Comparison of ENCODE assay signal across 18 cellular contexts in genomic region chr5:125870271-125870670, GRCh38.
DNase-seq lines count a peak whose midpoint lies in the region; ATAC-seq and TF ChIP-seq lines count a peak whose summit lies in the region.
"Had no signal": no experiment of that assay in that cellular context is flagged by ENCODE, and none has a peak within 500 bp of the region (broad histone marks: within the 10 kb centered on the region; RNA-seq: fewer than 3 reads in every experiment).

No MANE protein-coding gene starts in this region.

- no peak overlapping the region for H3K4me3 ChIP-seq in AG10803 (ENCODE audit: low read length)
- H3K4me3 ChIP-seq: colonic mucosa had no signal

- no peaks in the 10 kb centered on the region for H3K27me3 Mint-ChIP-seq in glutamatergic neuron (ENCODE audit: unreplicated experiment)
- H3K27me3 Mint-ChIP-seq: IgD-negative memory B cell; stimulated activated naive CD8-positive, alpha-beta T cell treated with anti-CD3 and anti-CD28 coated beads, Interleukin-15, Interleukin-2, amounts not matched to agents 100 ng/mL and 50 ng/mL, for 24 hours had no signal

- DNase-seq in AG10803 (ENCODE audit: low read depth) (peak; percentile 25), HCEC 1CT (peak; percentile 69), glutamatergic neuron (no peak), KBM-7 (no peak), NCI-H526 (lab: John Stamatoyannopoulos, UW) (no peak), COR-L47 (lab: John Stamatoyannopoulos, UW) (no peak)
- DNase-seq in activated effector memory CD4-positive, alpha-beta T cell treated with anti-CD3 and anti-CD28 coated beads, Interleukin-2, amount 50 U/mL, for 16 hours = no peak
- DNase-seq: ACHN; activated CD4-positive, CD25-positive, alpha-beta regulatory T cell treated with anti-CD3 and anti-CD28 coated beads, Interleukin-2, amount 50 U/mL, for 72 hours; activated CD8-positive, alpha-beta memory T cell treated with anti-CD3 and anti-CD28 coated beads, Interleukin-2, amount 50 U/mL, for 4 hours; activated naive CD4-positive, alpha-beta T cell; colonic mucosa; kidney glomerular epithelial cell; Right ventricle myocardium superior had no signal

- TF ChIP-seq CTCF in AG10803 (conservative IDR thresholded peaks at IDR 0.05; ENCODE audit: low read length) (no peak), glutamatergic neuron (IDR thresholded peaks at IDR 0.05; ENCODE audit: partially characterized antibody, unreplicated experiment) (no peak)

- H3K27ac Mint-ChIP-seq in glutamatergic neuron (ENCODE audit: unreplicated experiment) = peak overlapping the region; percentile 65
- H3K27ac Mint-ChIP-seq: IgD-negative memory B cell; stimulated activated naive CD8-positive, alpha-beta T cell treated with anti-CD3 and anti-CD28 coated beads, Interleukin-15, Interleukin-2, amounts not matched to agents 100 ng/mL and 50 ng/mL, for 24 hours had no signal

- peak; percentile 95 for ATAC-seq in SK-N-SH treated with all-trans-retinoic acid at 6 μM for 48 hours

- in situ Hi-C loops in KBM-7 (cut with MboI; ENCODE audit: low pct_unique_long_range_greater_than_20kb, low sequenced_read_pairs) = no loop called here

- peak overlapping the region; percentile 2 for H3K4me3 Mint-ChIP-seq in glutamatergic neuron (ENCODE audit: unreplicated experiment)
- H3K4me3 Mint-ChIP-seq: IgD-negative memory B cell; neural crest cell; stimulated activated naive CD8-positive, alpha-beta T cell treated with anti-CD3 and anti-CD28 coated beads, Interleukin-15, Interleukin-2, amounts not matched to agents 100 ng/mL and 50 ng/mL, for 24 hours had no signal

- H3K36me3 Mint-ChIP-seq in glutamatergic neuron (ENCODE audit: unreplicated experiment) = no peaks in the 10 kb centered on the region
- H3K36me3 Mint-ChIP-seq: IgD-negative memory B cell had no signal

- H3K9me3 Mint-ChIP-seq in glutamatergic neuron (ENCODE audit: unreplicated experiment) = no peaks in the 10 kb centered on the region

- peaks cover 5% of the 10 kb centered on the region for H3K4me1 Mint-ChIP-seq in glutamatergic neuron (ENCODE audit: low read depth, unreplicated experiment)
- H3K4me1 Mint-ChIP-seq: IgD-negative memory B cell had no signal

TF ChIP-seq in SK-N-SH treated with all-trans-retinoic acid at 6 μM for 48 hours, 23 proteins besides CTCF, POLR2A, EP300 and RAD21:
- TF ChIP-seq ZNF8 (CRISPR knock-in tag; IDR thresholded peaks at IDR 0.05) (no peak), TCF4 (CRISPR knock-in tag; IDR thresholded peaks at IDR 0.05; ENCODE audit: borderline replicate concordance) (peak; percentile 81)
- TF ChIP-seq, protein P1, sequence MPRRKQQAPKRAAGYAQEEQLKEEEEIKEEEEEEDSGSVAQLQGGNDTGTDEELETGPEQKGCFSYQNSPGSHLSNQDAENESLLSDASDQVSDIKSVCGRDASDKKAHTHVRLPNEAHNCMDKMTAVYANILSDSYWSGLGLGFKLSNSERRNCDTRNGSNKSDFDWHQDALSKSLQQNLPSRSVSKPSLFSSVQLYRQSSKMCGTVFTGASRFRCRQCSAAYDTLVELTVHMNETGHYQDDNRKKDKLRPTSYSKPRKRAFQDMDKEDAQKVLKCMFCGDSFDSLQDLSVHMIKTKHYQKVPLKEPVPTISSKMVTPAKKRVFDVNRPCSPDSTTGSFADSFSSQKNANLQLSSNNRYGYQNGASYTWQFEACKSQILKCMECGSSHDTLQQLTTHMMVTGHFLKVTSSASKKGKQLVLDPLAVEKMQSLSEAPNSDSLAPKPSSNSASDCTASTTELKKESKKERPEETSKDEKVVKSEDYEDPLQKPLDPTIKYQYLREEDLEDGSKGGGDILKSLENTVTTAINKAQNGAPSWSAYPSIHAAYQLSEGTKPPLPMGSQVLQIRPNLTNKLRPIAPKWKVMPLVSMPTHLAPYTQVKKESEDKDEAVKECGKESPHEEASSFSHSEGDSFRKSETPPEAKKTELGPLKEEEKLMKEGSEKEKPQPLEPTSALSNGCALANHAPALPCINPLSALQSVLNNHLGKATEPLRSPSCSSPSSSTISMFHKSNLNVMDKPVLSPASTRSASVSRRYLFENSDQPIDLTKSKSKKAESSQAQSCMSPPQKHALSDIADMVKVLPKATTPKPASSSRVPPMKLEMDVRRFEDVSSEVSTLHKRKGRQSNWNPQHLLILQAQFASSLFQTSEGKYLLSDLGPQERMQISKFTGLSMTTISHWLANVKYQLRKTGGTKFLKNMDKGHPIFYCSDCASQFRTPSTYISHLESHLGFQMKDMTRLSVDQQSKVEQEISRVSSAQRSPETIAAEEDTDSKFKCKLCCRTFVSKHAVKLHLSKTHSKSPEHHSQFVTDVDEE (CRISPR knock-in tag; IDR thresholded peaks at IDR 0.05) = peak; percentile 53; the same call in 1 of the 2 replicates
- TF ChIP-seq, protein P2, sequence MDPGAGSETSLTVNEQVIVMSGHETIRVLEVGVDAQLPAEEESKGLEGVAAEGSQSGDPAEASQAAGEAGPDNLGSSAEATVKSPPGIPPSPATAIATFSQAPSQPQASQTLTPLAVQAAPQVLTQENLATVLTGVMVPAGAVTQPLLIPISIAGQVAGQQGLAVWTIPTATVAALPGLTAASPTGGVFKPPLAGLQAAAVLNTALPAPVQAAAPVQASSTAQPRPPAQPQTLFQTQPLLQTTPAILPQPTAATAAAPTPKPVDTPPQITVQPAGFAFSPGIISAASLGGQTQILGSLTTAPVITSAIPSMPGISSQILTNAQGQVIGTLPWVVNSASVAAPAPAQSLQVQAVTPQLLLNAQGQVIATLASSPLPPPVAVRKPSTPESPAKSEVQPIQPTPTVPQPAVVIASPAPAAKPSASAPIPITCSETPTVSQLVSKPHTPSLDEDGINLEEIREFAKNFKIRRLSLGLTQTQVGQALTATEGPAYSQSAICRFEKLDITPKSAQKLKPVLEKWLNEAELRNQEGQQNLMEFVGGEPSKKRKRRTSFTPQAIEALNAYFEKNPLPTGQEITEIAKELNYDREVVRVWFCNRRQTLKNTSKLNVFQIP (CRISPR knock-in tag; IDR thresholded peaks at IDR 0.05; ENCODE audit: borderline replicate concordance, low read depth) = no peak

Comparison
In these comparisons a context has a peak if more than half of its experiments do, and no peak if none do; other contexts are left out.
1. DNase-seq: peak in AG10803 (single experiment) and HCEC 1CT (single experiment); none in glutamatergic neuron (single experiment), KBM-7 (single experiment), NCI-H526 (0 of 2), COR-L47 (single experiment) and activated effector memory CD4-positive, alpha-beta T cell treated with anti-CD3 and anti-CD28 coated beads, Interleukin-2, amount 50 U/mL, for 16 hours (single experiment).